ENCODE assay signal across 1 cellular context in genomic region chr19:46745521-46746280, GRCh38.
A peak's percentile ranks its signal among the peaks of the same experiment; 100 is the strongest.
TF ChIP-seq lines count a peak whose summit lies in the region.

Gene FKRP, plus strand, starts transcription at chr19:46746057. Its CDS starts 9,394 bp downstream, at chr19:46755451.

TF ChIP-seq in K562, 482 proteins besides CTCF, POLR2A, EP300 and RAD21 (continued from another document and continues in another):
- TF ChIP-seq ZHX1 (conservative IDR thresholded peaks at IDR 0.05; ENCODE audit: low read length) (no peak; the same call in 1 of the 2 replicates), THRAP3 (IDR thresholded peaks at IDR 0.05; ENCODE audit: borderline replicate concordance) (no peak), ZNF239 (CRISPR knock-in tag; IDR thresholded peaks at IDR 0.05) (no peak), ZNF408 (CRISPR knock-in tag; IDR thresholded peaks at IDR 0.05; ENCODE audit: low read depth) (no peak), RBM15 (IDR thresholded peaks at IDR 0.05; ENCODE audit: insufficient read depth, low read length) (no peak), SMARCA5 (IDR thresholded peaks at IDR 0.05) (no peak), ID3 (CRISPR knock-in tag; IDR thresholded peaks at IDR 0.05) (no peak), ID3 (tag; IDR thresholded peaks at IDR 0.05) (no peak), PTBP1 (IDR thresholded peaks at IDR 0.05; ENCODE audit: low read depth, low read length) (no peak), CEBPG (CRISPR knock-in tag; IDR thresholded peaks at IDR 0.05) (no peak), CEBPG (tag; conservative IDR thresholded peaks at IDR 0.05 in 1 of 2, IDR thresholded peaks at IDR 0.05 in 1 of 2) (no peak), NR2C1 (IDR thresholded peaks at IDR 0.05) (no peak), NR2C1 (tag; IDR thresholded peaks at IDR 0.05) (no peak), PHF20 (IDR thresholded peaks at IDR 0.05; ENCODE audit: partially characterized antibody) (no peak), TEAD4 (IDR thresholded peaks at IDR 0.05; ENCODE audit: low read length) (no peak), TEAD4 (CRISPR knock-in tag; IDR thresholded peaks at IDR 0.05; ENCODE audit: borderline replicate concordance) (no peak), POLR2H (tag; IDR thresholded peaks at IDR 0.05; ENCODE audit: low read depth) (peak; percentile 51; the same call in 1 of the 2 replicates), ZNF583 (CRISPR knock-in tag; IDR thresholded peaks at IDR 0.05) (0 out of 2 replicates have a peak, but pooled peaks have one; percentile 21), MYC (IDR thresholded peaks at IDR 0.05; ENCODE audit: low read depth, low read length) (no peak; the same call in 1 of the 2 replicates), MYC (CRISPR knock-in tag; IDR thresholded peaks at IDR 0.05; ENCODE audit: borderline replicate concordance, low read depth) (no peak), KHSRP (IDR thresholded peaks at IDR 0.05) (no peak), ZNF133 (CRISPR knock-in tag; IDR thresholded peaks at IDR 0.05) (no peak), SETDB1 (IDR thresholded peaks at IDR 0.05; ENCODE audit: low read length) (no peak), FOSL1 (tag; conservative IDR thresholded peaks at IDR 0.05) (0 out of 2 replicates have a peak, but pooled peaks have one; percentile 31), ETV5 (CRISPR knock-in tag; IDR thresholded peaks at IDR 0.05; ENCODE audit: low read depth) (no peak), DPF2 (IDR thresholded peaks at IDR 0.05) (no peak), ZNF146 (CRISPR knock-in tag; IDR thresholded peaks at IDR 0.05; ENCODE audit: unreplicated experiment) (no peak), NELFE (IDR thresholded peaks at IDR 0.05; ENCODE audit: insufficient read depth, insufficient read length) (no peak), SRSF9 (IDR thresholded peaks at IDR 0.05; ENCODE audit: borderline replicate concordance, low read depth, low read length) (no peak), THAP7 (CRISPR knock-in tag; IDR thresholded peaks at IDR 0.05) (no peak), THAP12 (CRISPR knock-in tag; IDR thresholded peaks at IDR 0.05) (no peak), JUND (IDR thresholded peaks at IDR 0.05; ENCODE audit: borderline replicate concordance, low read depth, low read length) (no peak), JUND (tag; IDR thresholded peaks at IDR 0.05; ENCODE audit: borderline replicate concordance, low read depth, low read length) (no peak), NONO (IDR thresholded peaks at IDR 0.05; ENCODE audit: low read depth in 2 of 2, low read length in 1 of 2) (peak in 1 of 2 experiments; percentile 79; a peak in 2 of 4 replicates), NUFIP1 (IDR thresholded peaks at IDR 0.05; ENCODE audit: partially characterized antibody) (no peak), POLR2G (IDR thresholded peaks at IDR 0.05; ENCODE audit: low read depth, low read length) (peak; percentile 83), ZNF76 (CRISPR knock-in tag; IDR thresholded peaks at IDR 0.05; ENCODE audit: borderline replicate concordance) (peak; percentile 59; the same call in 1 of the 2 replicates), ZNF212 (CRISPR knock-in tag; IDR thresholded peaks at IDR 0.05) (no peak), XRCC5 (IDR thresholded peaks at IDR 0.05; ENCODE audit: low read depth, low read length) (no peak), REST (CRISPR knock-in tag; IDR thresholded peaks at IDR 0.05; ENCODE audit: low read depth) (no peak), KAT8 (IDR thresholded peaks at IDR 0.05; ENCODE audit: low read depth) (no peak), ZNF592 (IDR thresholded peaks at IDR 0.05) (0 out of 2 replicates have a peak, but pooled peaks have one; percentile 25), EHMT2 (IDR thresholded peaks at IDR 0.05) (no peak), ZNF561 (CRISPR knock-in tag; conservative IDR thresholded peaks at IDR 0.05) (no peak), CHD4 (IDR thresholded peaks at IDR 0.05; ENCODE audit: insufficient read depth, insufficient replicate concordance, low read depth, low read length, poor library complexity, severe bottlenecking) (no peak), TOE1 (IDR thresholded peaks at IDR 0.05; ENCODE audit: borderline replicate concordance) (no peak), TOE1 (CRISPR knock-in tag; IDR thresholded peaks at IDR 0.05; ENCODE audit: borderline replicate concordance, low read depth) (no peak), BCL6 (CRISPR knock-in tag; IDR thresholded peaks at IDR 0.05) (no peak), SIN3B (IDR thresholded peaks at IDR 0.05; ENCODE audit: low read depth) (peak; percentile 59; the same call in 1 of the 2 replicates), ZNF395 (CRISPR knock-in tag; IDR thresholded peaks at IDR 0.05) (peak; percentile 80)
